ENCODE assay signal across 1 cellular context in genomic region chr7:142808802-142809583, GRCh38.
TF ChIP-seq lines count a peak whose summit lies in the region.

No MANE protein-coding gene starts in this region.

TF ChIP-seq in K562, 482 proteins besides CTCF, POLR2A, EP300 and RAD21 (continued from another document and continues in another):
- TF ChIP-seq E2F4 (CRISPR knock-in tag; IDR thresholded peaks at IDR 0.05; ENCODE audit: low read depth) (no peak), ZBTB49 (CRISPR knock-in tag; IDR thresholded peaks at IDR 0.05; ENCODE audit: borderline replicate concordance) (no peak), ZNF224 (CRISPR knock-in tag; IDR thresholded peaks at IDR 0.05) (no peak), KDM5B (IDR thresholded peaks at IDR 0.05; ENCODE audit: insufficient replicate concordance, low read depth, low read length) (no peak), NUFIP1 (IDR thresholded peaks at IDR 0.05; ENCODE audit: partially characterized antibody) (no peak), STAG1 (CRISPR knock-in tag; IDR thresholded peaks at IDR 0.05; ENCODE audit: borderline replicate concordance) (no peak), SRSF7 (optimal IDR thresholded peaks at IDR 0.05; ENCODE audit: low read depth, low read length) (no peak), IRF2 (CRISPR knock-in tag; IDR thresholded peaks at IDR 0.05) (no peak), ZNF764 (CRISPR knock-in tag; IDR thresholded peaks at IDR 0.05; ENCODE audit: low read depth) (no peak), ZNF589 (CRISPR knock-in tag; IDR thresholded peaks at IDR 0.05; ENCODE audit: low read depth) (no peak), TEAD4 (IDR thresholded peaks at IDR 0.05; ENCODE audit: low read length) (peak; percentile 79), TEAD4 (CRISPR knock-in tag; IDR thresholded peaks at IDR 0.05; ENCODE audit: borderline replicate concordance) (no peak), ZNF695 (CRISPR knock-in tag; IDR thresholded peaks at IDR 0.05) (no peak), PCBP2 (IDR thresholded peaks at IDR 0.05; ENCODE audit: low read depth, low read length, poor library complexity, severe bottlenecking) (no peak), TCF7L2 (IDR thresholded peaks at IDR 0.05; ENCODE audit: low read depth, low read length) (no peak), SMAD1 (IDR thresholded peaks at IDR 0.05; ENCODE audit: low read depth, low read length, partially characterized antibody) (no peak), ZNF76 (CRISPR knock-in tag; IDR thresholded peaks at IDR 0.05; ENCODE audit: borderline replicate concordance) (no peak), PHTF2 (CRISPR knock-in tag; IDR thresholded peaks at IDR 0.05) (no peak), MBD1 (CRISPR knock-in tag; IDR thresholded peaks at IDR 0.05) (no peak), NKRF (IDR thresholded peaks at IDR 0.05; ENCODE audit: borderline replicate concordance) (no peak), LARP7 (IDR thresholded peaks at IDR 0.05) (no peak), MAZ (CRISPR knock-in tag; conservative IDR thresholded peaks at IDR 0.05 in 1 of 2, IDR thresholded peaks at IDR 0.05 in 1 of 2) (peak; percentile 12 to 33; a peak in 2 of 4 replicates), ZEB2 (IDR thresholded peaks at IDR 0.05) (peak; percentile 85), ZNF766 (CRISPR knock-in tag; conservative IDR thresholded peaks at IDR 0.05) (no peak), SMAD4 (CRISPR knock-in tag; conservative IDR thresholded peaks at IDR 0.05) (peak; percentile 82), ZNF57 (CRISPR knock-in tag; IDR thresholded peaks at IDR 0.05) (no peak), SAFB2 (IDR thresholded peaks at IDR 0.05; ENCODE audit: borderline replicate concordance, low read depth, low read length, severe bottlenecking) (no peak), NR2C2 (CRISPR knock-in tag; IDR thresholded peaks at IDR 0.05) (no peak), NR2C2 (tag; IDR thresholded peaks at IDR 0.05) (no peak; the same call in 1 of the 2 replicates), RBM39 (optimal IDR thresholded peaks at IDR 0.05; ENCODE audit: low read depth, low read length) (no peak), SRF (CRISPR knock-in tag; IDR thresholded peaks at IDR 0.05) (no peak), TRIM28 (IDR thresholded peaks at IDR 0.05) (no peak), ZNF347 (CRISPR knock-in tag; IDR thresholded peaks at IDR 0.05; ENCODE audit: low read depth) (no peak), KLF16 (IDR thresholded peaks at IDR 0.05) (0 out of 2 replicates have a peak, but pooled peaks have one; percentile 35), TAF9B (IDR thresholded peaks at IDR 0.05; ENCODE audit: partially characterized antibody) (no peak), BRCA1 (IDR thresholded peaks at IDR 0.05) (no peak), BRCA1 (CRISPR knock-in tag; IDR thresholded peaks at IDR 0.05) (no peak), JUNB (CRISPR knock-in tag; conservative IDR thresholded peaks at IDR 0.05) (no peak), BCLAF1 (IDR thresholded peaks at IDR 0.05; ENCODE audit: borderline replicate concordance in 1 of 2, control insufficient read depth in 1 of 2, low read depth in 2 of 2, low read length in 1 of 2) (0 out of 4 replicates have a peak, but pooled peaks of 1 of the 2 experiments have one; percentile 67), RBFOX2 (IDR thresholded peaks at IDR 0.05; ENCODE audit: low read depth, low read length) (0 out of 2 replicates have a peak, but pooled peaks have one; percentile 30), MTA2 (IDR thresholded peaks at IDR 0.05; ENCODE audit: low read depth) (no peak), CHD7 (IDR thresholded peaks at IDR 0.05; ENCODE audit: low read depth, low read length) (no peak), GABPA (tag; conservative IDR thresholded peaks at IDR 0.05; ENCODE audit: low read depth) (peak; percentile 70), MAX (CRISPR knock-in tag; IDR thresholded peaks at IDR 0.05) (peak; percentile 50), ZNF282 (CRISPR knock-in tag; IDR thresholded peaks at IDR 0.05) (no peak)
